22 cellular contexts compared by ENCODE assay signal in genomic region chr3:87132801-87133200, GRCh38.
DNase-seq lines count a peak whose midpoint lies in the region; ATAC-seq, FAIRE-seq and TF ChIP-seq lines count a peak whose summit lies in the region.
"Had no signal": no experiment of that assay in that cellular context is flagged by ENCODE, and none has a peak within 500 bp of the region (broad histone marks: within the 10 kb centered on the region; RNA-seq: fewer than 3 reads in every experiment).

No MANE protein-coding gene starts in this region.

- H3K4me3 ChIP-seq in AG10803 (ENCODE audit: low read length): no peak overlapping the region
- no peak overlapping the region for H3K4me3 ChIP-seq in astrocyte (ENCODE audit: insufficient read depth, low read depth, low read length)
- no peak overlapping the region for H3K4me3 ChIP-seq in naive thymus-derived CD4-positive, alpha-beta T cell (ENCODE audit: low read length)
- H3K4me3 ChIP-seq: HAP-1 had no signal

- peak; percentile 13 for FAIRE-seq in astrocyte (lab: Jason Lieb, UNC)
- FAIRE-seq: A204.1 had no signal

- H3K9me3 ChIP-seq in astrocyte (ENCODE audit: insufficient read depth, low read depth, low read length): no peaks in the 10 kb centered on the region
- no peaks in the 10 kb centered on the region for H3K9me3 ChIP-seq in naive thymus-derived CD4-positive, alpha-beta T cell (ENCODE audit: control insufficient read depth in 2 of 3, low read length in 3 of 3)
- H3K9me3 ChIP-seq: BE2C, HAP-1, SK-N-SH had no signal

- no peak overlapping the region for H3K27ac Mint-ChIP-seq in astrocyte (ENCODE audit: unreplicated experiment)
- no peak overlapping the region for H3K27ac Mint-ChIP-seq in naive thymus-derived CD4-positive, alpha-beta T cell

- CTCF ChIA-PET in naive thymus-derived CD4-positive, alpha-beta T cell (lab: Charles Lee): no interaction called here

- POLR2A ChIA-PET in naive thymus-derived CD4-positive, alpha-beta T cell (lab: Charles Lee): no interaction called here

- no peak overlapping the region for H3K27ac ChIP-seq in astrocyte (ENCODE audit: low read depth, low read length)
- no peak overlapping the region for H3K27ac ChIP-seq in naive thymus-derived CD4-positive, alpha-beta T cell (ENCODE audit: low read depth, low read length)
- H3K27ac ChIP-seq: RWPE1 had no signal

- no peak overlapping the region for H3K4me3 Mint-ChIP-seq in astrocyte (ENCODE audit: unreplicated experiment)
- no peak overlapping the region for H3K4me3 Mint-ChIP-seq in naive thymus-derived CD4-positive, alpha-beta T cell

- no peaks in the 10 kb centered on the region for H3K36me3 ChIP-seq in astrocyte (ENCODE audit: insufficient read depth, low read length)
- no peaks in the 10 kb centered on the region for H3K36me3 ChIP-seq in naive thymus-derived CD4-positive, alpha-beta T cell (ENCODE audit: control insufficient read depth in 2 of 3, insufficient read depth in 3 of 3, low read length in 3 of 3)
- H3K36me3 ChIP-seq: BE2C, HAP-1 had no signal

- no peaks in the 10 kb centered on the region for H3K79me2 ChIP-seq in astrocyte (ENCODE audit: insufficient read depth, low read length)

- no peak overlapping the region for H2AFZ ChIP-seq in astrocyte (ENCODE audit: low read depth, low read length)

- H4K20me1 ChIP-seq in astrocyte (ENCODE audit: insufficient read depth, low read length): no peaks in the 10 kb centered on the region

- intact Hi-C loops in naive thymus-derived CD4-positive, alpha-beta T cell (cut with micrococcal nuclease): no loop called here

- DNase-seq in AG10803 (ENCODE audit: low read depth) (peak; percentile 29), HCEC 1CT (peak; percentile 4), astrocyte (ENCODE audit: low read depth) (no peak), fibroblast of peridontal ligament (ENCODE audit: extremely low read depth) (peak; percentile 47), globus pallidus (ENCODE audit: low spot score) (no peak)
- DNase-seq in stimulated activated naive CD4-positive, alpha-beta T cell treated with Interleukin-2 at 50 U/mL for 16 hours (lab: John Stamatoyannopoulos, UW): no peak
- DNase-seq in naive thymus-derived CD4-positive, alpha-beta T cell: no peak
- DNase-seq: BE2C; KBM-7; NCI-H1105; NCI-H146; NCI-H2029; NCI-H345; NCI-H524; NCI-H774; NK-92 treated with Interleukin-12 subunit alpha and Interleukin-12 subunit beta, amount 100 ng/mL, for 24 hours; SHP77 treated with DMSO at 0.1 percent for 48 hours; SK-N-SH had no signal

- H3K27me3 ChIP-seq in astrocyte (ENCODE audit: insufficient read depth, low read length): no peaks in the 10 kb centered on the region
- H3K27me3 ChIP-seq in naive thymus-derived CD4-positive, alpha-beta T cell (ENCODE audit: control insufficient read depth in 2 of 2, insufficient read depth in 2 of 2, low read length in 2 of 2): no peaks in the 10 kb centered on the region
- H3K27me3 ChIP-seq: BE2C had no signal

- no peak overlapping the region for H3K9ac ChIP-seq in astrocyte (ENCODE audit: low read length)
- H3K9ac ChIP-seq: SK-N-SH had no signal

- no peaks in the 10 kb centered on the region for H3K36me3 Mint-ChIP-seq in astrocyte (ENCODE audit: low read depth, unreplicated experiment)
- no peaks in the 10 kb centered on the region for H3K36me3 Mint-ChIP-seq in naive thymus-derived CD4-positive, alpha-beta T cell

- H3K9me3 Mint-ChIP-seq in astrocyte (ENCODE audit: unreplicated experiment): no peaks in the 10 kb centered on the region
- H3K9me3 Mint-ChIP-seq in naive thymus-derived CD4-positive, alpha-beta T cell: peaks cover 0 to 3% (median 0%) of the 10 kb centered on the region in 11 donors

- no peak for TF ChIP-seq CTCF in AG10803 (conservative IDR thresholded peaks at IDR 0.05; ENCODE audit: low read length)
- no peak for TF ChIP-seq CTCF in astrocyte (IDR thresholded peaks at IDR 0.05; ENCODE audit: insufficient read depth, low read depth, low read length)

- H3K27me3 Mint-ChIP-seq in astrocyte (ENCODE audit: low read depth, unreplicated experiment): no peaks in the 10 kb centered on the region
- peaks cover 0 to 12% (median 3%) of the 10 kb centered on the region in 5 donors for H3K27me3 Mint-ChIP-seq in naive thymus-derived CD4-positive, alpha-beta T cell

- no peaks in the 10 kb centered on the region for H3K4me1 ChIP-seq in astrocyte (ENCODE audit: insufficient read depth, low read length)
- no peaks in the 10 kb centered on the region for H3K4me1 ChIP-seq in naive thymus-derived CD4-positive, alpha-beta T cell (ENCODE audit: control insufficient read depth in 2 of 2, insufficient read depth in 2 of 2, low read length in 2 of 2)
- H3K4me1 ChIP-seq: BE2C, HAP-1 had no signal

- no peak for ATAC-seq in naive thymus-derived CD4-positive, alpha-beta T cell
- no peak for ATAC-seq in GM21825 (IDR thresholded peaks at IDR 0.05; ENCODE audit: unreplicated experiment)

- no peak overlapping the region for H3K4me2 ChIP-seq in astrocyte (ENCODE audit: low read length)
- H3K4me2 ChIP-seq: SK-N-SH had no signal

- H3K4me1 Mint-ChIP-seq in astrocyte (ENCODE audit: low read depth, unreplicated experiment): peaks cover 6% of the 10 kb centered on the region
- H3K4me1 Mint-ChIP-seq in naive thymus-derived CD4-positive, alpha-beta T cell: no peaks in the 10 kb centered on the region

Comparison
In these comparisons a context has a peak if more than half of its experiments do, and no peak if none do; other contexts are left out.
1. DNase-seq: peak in AG10803 (single experiment), HCEC 1CT (single experiment) and fibroblast of peridontal ligament (single experiment); none in astrocyte (single experiment), globus pallidus (single experiment), stimulated activated naive CD4-positive, alpha-beta T cell treated with Interleukin-2 at 50 U/mL for 16 hours (single experiment) and naive thymus-derived CD4-positive, alpha-beta T cell (0 of 9).